8 cellular contexts compared by ENCODE assay signal in the genomic region with DNA sequence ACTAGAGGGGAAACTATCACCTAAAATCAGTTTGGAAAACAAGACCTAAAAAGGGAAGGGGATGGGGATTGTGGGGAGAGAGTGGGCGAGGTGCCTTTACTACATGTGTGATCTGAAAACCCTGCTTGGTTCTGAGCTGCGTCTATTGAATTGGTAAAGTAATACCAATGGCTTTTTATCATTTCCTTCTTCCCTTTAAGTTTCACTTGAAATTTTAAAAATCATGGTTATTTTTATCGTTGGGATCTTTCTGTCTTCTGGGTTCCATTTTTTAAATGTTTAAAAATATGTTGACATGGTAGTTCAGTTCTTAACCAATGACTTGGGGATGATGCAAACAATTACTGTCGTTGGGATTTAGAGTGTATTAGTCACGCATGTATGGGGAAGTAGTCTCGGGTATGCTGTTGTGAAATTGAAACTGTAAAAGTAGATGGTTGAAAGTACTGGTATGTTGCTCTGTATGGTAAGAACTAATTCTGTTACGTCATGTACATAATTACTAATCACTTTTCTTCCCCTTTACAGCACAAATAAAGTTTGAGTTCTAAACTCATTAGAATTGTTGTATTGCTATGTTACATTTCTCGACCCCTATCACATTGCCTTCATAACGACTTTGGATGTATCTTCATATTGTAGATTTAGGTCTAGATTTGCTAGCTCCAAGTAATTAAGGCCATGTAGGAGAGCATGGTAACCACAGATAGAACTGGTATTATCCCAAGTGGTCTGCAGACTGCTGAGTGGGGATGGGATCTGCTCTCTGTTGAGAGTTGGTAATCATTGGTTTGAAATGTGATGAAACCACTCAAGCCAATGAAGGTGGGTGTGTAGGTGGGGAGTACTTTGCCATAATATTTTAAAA. TPM values are rescaled to one million over a fixed set of nuclear protein-coding genes. Genes with fewer than 3 reads are reported as not detected.
A peak's percentile ranks its signal among the peaks of the same experiment; 100 is the strongest.
DNase-seq lines count a peak whose midpoint lies in the region; ATAC-seq and TF ChIP-seq lines count a peak whose summit lies in the region.

No MANE protein-coding gene starts in this region.

- peak overlapping the region; percentile 99 for H3K27ac Mint-ChIP-seq in activated CD4-positive, alpha-beta memory T cell treated with anti-CD3 and anti-CD28 coated beads, Interleukin-2, amount 10 ng/mL, durations not matched to agents 7 days and 5 days
- H3K27ac Mint-ChIP-seq in progenitor cell of endocrine pancreas (peak overlapping the region; percentile 42), H9 (peak overlapping the region in 1 of 3 experiments; percentile 24; a peak in 1 of 7 replicates)

- peak overlapping the region; percentile 97 for H3K4me3 Mint-ChIP-seq in activated CD4-positive, alpha-beta memory T cell treated with anti-CD3 and anti-CD28 coated beads, Interleukin-2, amount 10 ng/mL, durations not matched to agents 7 days and 5 days
- H3K4me3 Mint-ChIP-seq in progenitor cell of endocrine pancreas (ENCODE audit: low read depth) (peak overlapping the region; percentile 68), H9 (no peak overlapping the region)

- DNase-seq in activated CD4-positive, alpha-beta memory T cell treated with anti-CD3 and anti-CD28 coated beads, Interleukin-2, amount 10 ng/mL, durations not matched to agents 7 days and 5 days = no peak
- peak; percentile 68 to 85 for DNase-seq in foreskin fibroblast
- DNase-seq in progenitor cell of endocrine pancreas (ENCODE audit: low spot score, unreplicated experiment) = no peak
- DNase-seq in OCI-M2 (lab: John Stamatoyannopoulos, UW; ENCODE audit: unreplicated experiment) = no peak
- DNase-seq in H9 = no peak

- no peak overlapping the region for H4K8ac ChIP-seq in H9 (replicated peaks; ENCODE audit: insufficient read length, low read depth, low read length)

- no peak overlapping the region for H3K4ac ChIP-seq in H9 (ENCODE audit: low read depth, low read length)

- H3K27ac ChIP-seq in KMS-11 (peak overlapping the region; percentile 100), H9 (ENCODE audit: insufficient read length, low read depth, low read length) (no peak overlapping the region)

- ATAC-seq in HG03108 (IDR thresholded peaks at IDR 0.05; ENCODE audit: unreplicated experiment) = no peak

- no peaks in the 10 kb centered on the region for H3K9me3 Mint-ChIP-seq in activated CD4-positive, alpha-beta memory T cell treated with anti-CD3 and anti-CD28 coated beads, Interleukin-2, amount 10 ng/mL, durations not matched to agents 7 days and 5 days
- no peaks in the 10 kb centered on the region for H3K9me3 Mint-ChIP-seq in progenitor cell of endocrine pancreas (ENCODE audit: low read depth)
- no peaks in the 10 kb centered on the region for H3K9me3 Mint-ChIP-seq in H9

- H3K36me3 ChIP-seq in KMS-11 (ENCODE audit: insufficient read depth) = no peaks in the 10 kb centered on the region

- no peak overlapping the region for H2AK5ac ChIP-seq in H9 (ENCODE audit: insufficient read length, low read length)

- no peak overlapping the region for H2BK120ac ChIP-seq in H9 (ENCODE audit: low read depth, low read length, poor library complexity, severe bottlenecking)

- WGBS in H9 (ENCODE audit: extremely low coverage, insufficient read length, low lambda C conversion rate) = no CpG with 5 or more reads among the region's 9 CpGs

- H3K4me2 ChIP-seq in KMS-11 (peak overlapping the region; percentile 96), H9 (ENCODE audit: insufficient read depth, insufficient read length, low read length) (no peak overlapping the region)

- H2BK5ac ChIP-seq in H9 (ENCODE audit: insufficient read length, low read length) = no peak overlapping the region

- H4K20me1 ChIP-seq in KMS-11 (ENCODE audit: insufficient read depth) = peaks cover 33% of the 10 kb centered on the region
- H4K20me1 ChIP-seq in H9 (ENCODE audit: control insufficient read depth, insufficient read depth, insufficient read length) = peaks cover 2% of the 10 kb centered on the region

- no peaks in the 10 kb centered on the region for H3K9me3 ChIP-seq in H9 (ENCODE audit: control insufficient read depth, low read depth, low read length)

- peaks cover 92% of the 10 kb centered on the region for H3K79me2 ChIP-seq in KMS-11 (ENCODE audit: insufficient read depth, low read depth)
- H3K79me2 ChIP-seq in H9 (ENCODE audit: insufficient read depth, low read length) = peaks cover 2% of the 10 kb centered on the region; the same call in 1 of the 2 replicates

- H3K4me1 Mint-ChIP-seq in activated CD4-positive, alpha-beta memory T cell treated with anti-CD3 and anti-CD28 coated beads, Interleukin-2, amount 10 ng/mL, durations not matched to agents 7 days and 5 days = peaks cover 57% of the 10 kb centered on the region
- H3K4me1 Mint-ChIP-seq in progenitor cell of endocrine pancreas (ENCODE audit: low read depth) (peaks cover 57% of the 10 kb centered on the region), H9 (peaks cover 74 to 78% of the 10 kb centered on the region in 2 experiments)

- H3K9ac ChIP-seq in KMS-11 (peak overlapping the region; percentile 99), H9 (ENCODE audit: extremely low read depth, insufficient read length, low read length) (no peak overlapping the region)

- no peak overlapping the region for H2BK15ac ChIP-seq in H9 (ENCODE audit: low read depth, low read length)

- no peak overlapping the region for H3K23ac ChIP-seq in H9 (ENCODE audit: insufficient read length, low read depth, low read length)

- POLR2A ChIA-PET in activated CD4-positive, alpha-beta memory T cell treated with anti-CD3 and anti-CD28 coated beads, Interleukin-2, amount 10 ng/mL, durations not matched to agents 7 days and 5 days (lab: Charles Lee) = interaction anchor here (0.7 to 20.7 kb wide), 12 partner anchors 8 to 309 kb away, joined by 3 to 6840 read pairs (median 38); a partner anchor contains a TSS

- H2AFZ ChIP-seq in KMS-11 (ENCODE audit: low read depth) = no peak overlapping the region
- H2AFZ ChIP-seq in H9 (ENCODE audit: low read length) = no peak overlapping the region

- H2BK20ac ChIP-seq in H9 (ENCODE audit: low read depth, low read length, poor library complexity, severe bottlenecking) = no peak overlapping the region

- no peak overlapping the region for H3K14ac ChIP-seq in H9 (ENCODE audit: insufficient read depth, low read length)

- no peak overlapping the region for H4K5ac ChIP-seq in H9 (ENCODE audit: insufficient read length, low read depth, low read length)

- H3K79me1 ChIP-seq in H9 (ENCODE audit: insufficient read depth, low read depth, low read length, poor library complexity, severe bottlenecking) = no peaks in the 10 kb centered on the region

- H3K56ac ChIP-seq in H9 (ENCODE audit: insufficient read length, low read depth, low read length) = no peak overlapping the region

- H3K4me3 ChIP-seq in GM12875 (ENCODE audit: low read depth, low read length) (peak overlapping the region; percentile 94), KMS-11 (IDR thresholded peaks at IDR 0.05; ENCODE audit: insufficient read depth, low read depth, low read length) (no peak overlapping the region), foreskin fibroblast (ENCODE audit: low read depth in 1 of 2, low read length in 2 of 2) (peak overlapping the region; percentile 77 to 82)

- H3K36me3 Mint-ChIP-seq in activated CD4-positive, alpha-beta memory T cell treated with anti-CD3 and anti-CD28 coated beads, Interleukin-2, amount 10 ng/mL, durations not matched to agents 7 days and 5 days (ENCODE audit: low read depth) = peaks cover 84% of the 10 kb centered on the region
- H3K36me3 Mint-ChIP-seq in progenitor cell of endocrine pancreas (ENCODE audit: insufficient read depth) (no peaks in the 10 kb centered on the region), H9 (ENCODE audit: insufficient read depth in 1 of 3, low read depth in 3 of 3) (no peaks in the 10 kb centered on the region)

- no peak overlapping the region for H2BK12ac ChIP-seq in H9 (ENCODE audit: insufficient read length, low read depth, low read length)

- peaks cover 69% of the 10 kb centered on the region for H3K4me1 ChIP-seq in KMS-11 (ENCODE audit: low read depth, poor library complexity, severe bottlenecking)
- H3K4me1 ChIP-seq in H9 (ENCODE audit: insufficient read depth, low read length) = peaks cover 29% of the 10 kb centered on the region

- H4K91ac ChIP-seq in H9 (ENCODE audit: insufficient read length, low read depth, low read length) = no peak overlapping the region

- no peak overlapping the region for H3K18ac ChIP-seq in H9 (ENCODE audit: insufficient read length, low read depth, low read length)

- peaks cover 5% of the 10 kb centered on the region for H3K27me3 Mint-ChIP-seq in activated CD4-positive, alpha-beta memory T cell treated with anti-CD3 and anti-CD28 coated beads, Interleukin-2, amount 10 ng/mL, durations not matched to agents 7 days and 5 days
- H3K27me3 Mint-ChIP-seq in progenitor cell of endocrine pancreas (no peaks in the 10 kb centered on the region), H9 (ENCODE audit: low read depth) (peaks cover 1% of the 10 kb centered on the region; the same call in 1 of the 2 replicates)

- peaks cover 13% of the 10 kb centered on the region for H3K23me2 ChIP-seq in H9 (ENCODE audit: insufficient read length, low read depth, low read length, poor library complexity, severe bottlenecking)

- H3K27me3 ChIP-seq in KMS-11 (ENCODE audit: insufficient read depth, low read depth) (no peaks in the 10 kb centered on the region), H9 (ENCODE audit: insufficient read depth, low read length) (no peaks in the 10 kb centered on the region)

- TF ChIP-seq CTCF in GM12875 (IDR thresholded peaks at IDR 0.05; ENCODE audit: borderline replicate concordance, insufficient read depth, low read depth, low read length) (no peak), KMS-11 (conservative IDR thresholded peaks at IDR 0.05; ENCODE audit: low read depth, low read length) (no peak), foreskin fibroblast (IDR thresholded peaks at IDR 0.05; ENCODE audit: low read depth, low read length) (no peak), progenitor cell of endocrine pancreas (IDR thresholded peaks at IDR 0.05; ENCODE audit: unreplicated experiment) (no peak), H9 (conservative IDR thresholded peaks at IDR 0.05) (no peak)

- CTCF ChIA-PET in activated CD4-positive, alpha-beta memory T cell treated with anti-CD3 and anti-CD28 coated beads, Interleukin-2, amount 10 ng/mL, durations not matched to agents 7 days and 5 days (lab: Charles Lee) = interaction anchor here (17.1 kb wide), 1 partner anchor 77 kb away, joined by 447 read pairs; a partner anchor contains a TSS

- H3T11ph ChIP-seq in H9 (ENCODE audit: low read length) = no peak overlapping the region

RNA-seq across cellular contexts. Expression of a gene that starts 3.6 kb away (rescaled TPM):
- total RNA-seq in activated CD4-positive, alpha-beta memory T cell treated with anti-CD3 and anti-CD28 coated beads, Interleukin-2, amount 10 ng/mL, durations not matched to agents 7 days and 5 days = 1,000 to 10,000 TPM; 1,222 to 1,245 TPM
- total RNA-seq in progenitor cell of endocrine pancreas (78.8 and 99.9 TPM in 2 replicates), H9 (2021) (11.1 and 12.7 TPM in 2 replicates)

RNA-seq across cellular contexts. Expression of a gene that starts 39.8 kb away (rescaled TPM):
- total RNA-seq in activated CD4-positive, alpha-beta memory T cell treated with anti-CD3 and anti-CD28 coated beads, Interleukin-2, amount 10 ng/mL, durations not matched to agents 7 days and 5 days = 10 to 100 TPM; 53.9 to 61.3 TPM
- total RNA-seq in progenitor cell of endocrine pancreas (27.3 and 27.5 TPM in 2 replicates), H9 (2021) (19.0 and 22.7 TPM in 2 replicates)

RNA-seq across cellular contexts. Expression of a gene that starts 43.8 kb away (rescaled TPM):
- total RNA-seq in activated CD4-positive, alpha-beta memory T cell treated with anti-CD3 and anti-CD28 coated beads, Interleukin-2, amount 10 ng/mL, durations not matched to agents 7 days and 5 days = 10 to 100 TPM; 19.4 to 19.8 TPM
- total RNA-seq in progenitor cell of endocrine pancreas = 4.0 and 5.3 TPM in 2 replicates
- total RNA-seq in H9 (2021) = 1.1 and 1.6 TPM in 2 replicates

Comparison
In these comparisons a context has a peak if more than half of its experiments do, and no peak if none do; other contexts are left out.
1. DNase-seq: peak in foreskin fibroblast (2 of 2); none in activated CD4-positive, alpha-beta memory T cell treated with anti-CD3 and anti-CD28 coated beads, Interleukin-2, amount 10 ng/mL, durations not matched to agents 7 days and 5 days (single experiment), progenitor cell of endocrine pancreas (single experiment), OCI-M2 (single experiment) and H9 (single experiment).
2. H3K4me3 Mint-ChIP-seq: peak in activated CD4-positive, alpha-beta memory T cell treated with anti-CD3 and anti-CD28 coated beads, Interleukin-2, amount 10 ng/mL, durations not matched to agents 7 days and 5 days (single experiment) and progenitor cell of endocrine pancreas (single experiment); none in H9 (0 of 2).
3. RNA of a gene that starts 3.6 kb away (total RNA-seq): 1,222 to 1,245 TPM in activated CD4-positive, alpha-beta memory T cell treated with anti-CD3 and anti-CD28 coated beads, Interleukin-2, amount 10 ng/mL, durations not matched to agents 7 days and 5 days; 78.8 to 99.9 TPM in progenitor cell of endocrine pancreas and 11.1 to 12.7 TPM in H9; every median in the first group is over 10 times any median in the second.